Comparison of ENCODE assay signal across 8 cellular contexts in the genomic region with DNA sequence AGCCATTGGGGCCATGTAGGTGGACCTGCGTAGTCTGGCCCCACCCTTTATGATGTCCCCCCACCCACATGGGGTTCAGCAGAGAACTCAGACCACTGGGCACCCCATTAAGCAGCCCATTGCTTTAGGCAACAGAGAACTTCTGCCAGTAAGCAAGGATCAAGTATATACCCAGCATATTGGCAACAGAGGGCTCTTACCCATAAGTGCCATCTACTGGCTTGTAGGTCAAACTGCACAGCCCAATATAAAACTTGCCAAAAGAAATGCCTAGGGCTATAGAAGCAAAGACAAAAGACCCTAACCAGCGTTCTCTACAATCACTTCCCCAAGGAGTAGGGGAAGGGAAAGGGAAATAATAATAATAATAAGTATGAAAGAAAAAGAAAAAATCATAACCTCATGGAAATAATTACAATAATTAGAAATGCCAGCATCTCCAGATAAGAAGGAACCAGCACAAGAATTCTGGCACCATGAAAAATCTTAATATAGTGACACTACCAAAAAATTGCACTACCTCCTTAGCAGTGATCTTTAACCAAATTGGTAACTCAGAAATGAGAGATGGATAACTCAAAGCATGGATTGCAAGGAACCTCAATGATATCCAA.
DNase-seq lines count a peak whose midpoint lies in the region; ATAC-seq, FAIRE-seq and TF ChIP-seq lines count a peak whose summit lies in the region.

No MANE protein-coding gene starts in this region.

- H3K4me3 Mint-ChIP-seq in stimulated activated naive CD8-positive, alpha-beta T cell treated with anti-CD3 and anti-CD28 coated beads, Interleukin-15, amount 100 ng/mL, for 72 hours, result no peak overlapping the region

- H3K9me1 ChIP-seq in keratinocyte (ENCODE audit: control insufficient read depth, extremely low read depth, insufficient read depth, low read length), result no peaks in the 10 kb centered on the region

- H3K79me2 ChIP-seq in keratinocyte (ENCODE audit: control insufficient read depth, insufficient read depth, low read length), result no peaks in the 10 kb centered on the region

- ATAC-seq in stimulated activated naive CD8-positive, alpha-beta T cell treated with anti-CD3 and anti-CD28 coated beads, Interleukin-15, amount 100 ng/mL, for 72 hours, result no peak

- WGBS in spleen, 5 donors, result 45 to 64% (median 55%) methylated on average over 2 of the region's 2 CpGs

- FAIRE-seq in keratinocyte (lab: Jason Lieb, UNC), result no peak
- FAIRE-seq in frontal cortex (lab: Jason Lieb, UNC), result no peak

- intact Hi-C loops in spleen (cut with DNase I; ENCODE audit: low total_unique reads), result no loop called here
- intact Hi-C loops in head of caudate nucleus (cut with DNase I), result no loop called here

- POLR2A ChIA-PET in HEK293T (lab: Yijun Ruan, JAX), result no interaction called here

- CTCF ChIA-PET in HEK293T (lab: Yijun Ruan, JAX), result no interaction called here

- H3K9me3 Mint-ChIP-seq in stimulated activated naive CD8-positive, alpha-beta T cell treated with anti-CD3 and anti-CD28 coated beads, Interleukin-15, amount 100 ng/mL, for 72 hours, result peaks cover 0 to 22% of the 10 kb centered on the region in 2 donors

- DNase-seq in ELR (ENCODE audit: low read depth) (peak; percentile 43), HEK293T (ENCODE audit: extremely low spot score) (peak; percentile 8), RPMI7951 (ENCODE audit: low read depth) (peak; percentile 5), keratinocyte (ENCODE audit: low read depth, low spot score) (no peak), frontal cortex (ENCODE audit: low spot score in 2 of 2) (no peak), spleen (no peak), head of caudate nucleus (no peak)
- no peak for DNase-seq in stimulated activated naive CD8-positive, alpha-beta T cell treated with anti-CD3 and anti-CD28 coated beads, Interleukin-15, amount 100 ng/mL, for 72 hours

- H3K27me3 ChIP-seq in keratinocyte (ENCODE audit: control insufficient read depth, extremely low read depth, insufficient read depth, low read length) (no peaks in the 10 kb centered on the region), spleen (replicated peaks in 1 of 7) (no peaks in the 10 kb centered on the region)

- H3K4me3 ChIP-seq in keratinocyte (ENCODE audit: control insufficient read depth in 2 of 3, extremely low read depth in 1 of 3, insufficient read depth in 2 of 3, low read depth in 1 of 3, low read length in 3 of 3) (no peak overlapping the region), spleen (no peak overlapping the region)

- no peak overlapping the region for H3K4me2 ChIP-seq in keratinocyte (ENCODE audit: control insufficient read depth, extremely low read depth, insufficient read depth, low read depth, low read length)

- H3K27me3 Mint-ChIP-seq in stimulated activated naive CD8-positive, alpha-beta T cell treated with anti-CD3 and anti-CD28 coated beads, Interleukin-15, amount 100 ng/mL, for 72 hours, result no peaks in the 10 kb centered on the region

- dilution Hi-C loops in keratinocyte (cut with MboI; ENCODE audit: extremely low pct_ligation_motif_present, low sequenced_read_pairs), result no loop called here

- TF ChIP-seq CTCF in keratinocyte (optimal IDR thresholded peaks at IDR 0.05 in 1 of 3, IDR thresholded peaks at IDR 0.05 in 1 of 3, conservative IDR thresholded peaks at IDR 0.05 in 1 of 3; ENCODE audit: extremely low read depth in 1 of 3, insufficient read depth in 2 of 3, low read length in 3 of 3) (peak; percentile 10 to 56 (median 14)), spleen (IDR thresholded peaks at IDR 0.05 in 8 of 11, conservative IDR thresholded peaks at IDR 0.05 in 3 of 11) (no peak)

- H3K36me3 ChIP-seq in keratinocyte (ENCODE audit: control insufficient read depth in 2 of 2, extremely low read depth in 1 of 2, insufficient read depth in 2 of 2, low read length in 2 of 2) (no peaks in the 10 kb centered on the region), spleen (no peaks in the 10 kb centered on the region)

- H3K27ac ChIP-seq in keratinocyte (ENCODE audit: control insufficient read depth, insufficient read depth, low read length), result no peak overlapping the region
- no peak overlapping the region for H3K27ac ChIP-seq in spleen

- no peaks in the 10 kb centered on the region for H4K20me1 ChIP-seq in keratinocyte (ENCODE audit: control insufficient read depth, extremely low read depth, insufficient read depth, low read length)

- no peaks in the 10 kb centered on the region for H3K4me1 ChIP-seq in keratinocyte (ENCODE audit: control insufficient read depth, extremely low read depth, insufficient read depth, low read length)
- H3K4me1 ChIP-seq in spleen, result no peaks in the 10 kb centered on the region

- no peak overlapping the region for H3K27ac Mint-ChIP-seq in stimulated activated naive CD8-positive, alpha-beta T cell treated with anti-CD3 and anti-CD28 coated beads, Interleukin-15, amount 100 ng/mL, for 72 hours

- H3K9ac ChIP-seq in keratinocyte (ENCODE audit: control insufficient read depth, extremely low read depth, insufficient read depth, low read length), result no peak overlapping the region

- H3K4me1 Mint-ChIP-seq in stimulated activated naive CD8-positive, alpha-beta T cell treated with anti-CD3 and anti-CD28 coated beads, Interleukin-15, amount 100 ng/mL, for 72 hours, result no peaks in the 10 kb centered on the region

- H2AFZ ChIP-seq in keratinocyte (ENCODE audit: control insufficient read depth, low read length), result no peak overlapping the region

- no peaks in the 10 kb centered on the region for H3K9me3 ChIP-seq in keratinocyte (ENCODE audit: control insufficient read depth, low read depth, low read length)
- H3K9me3 ChIP-seq in spleen, result peaks cover 0 to 7% (median 0%) of the 10 kb centered on the region in 8 donors

- TF ChIP-seq POLR2A in spleen (IDR thresholded peaks at IDR 0.05), result no peak

TF ChIP-seq in HEK293T, 16 proteins besides CTCF, POLR2A, EP300 and RAD21:
- no peak for TF ChIP-seq ARNT (IDR thresholded peaks at IDR 0.05)
- no peak for TF ChIP-seq HDGF (IDR thresholded peaks at IDR 0.05; ENCODE audit: borderline replicate concordance)
- no peak for TF ChIP-seq TARDBP (IDR thresholded peaks at IDR 0.05)
- no peak for TF ChIP-seq ELF4 (IDR thresholded peaks at IDR 0.05)
- TF ChIP-seq L3MBTL2 (conservative IDR thresholded peaks at IDR 0.05), result no peak
- TF ChIP-seq FOXK2 (IDR thresholded peaks at IDR 0.05), result no peak
- TF ChIP-seq FOXM1 (IDR thresholded peaks at IDR 0.05; ENCODE audit: borderline replicate concordance), result no peak
- no peak for TF ChIP-seq LEF1 (IDR thresholded peaks at IDR 0.05; ENCODE audit: borderline replicate concordance)
- TF ChIP-seq SP1 (IDR thresholded peaks at IDR 0.05), result no peak
- TF ChIP-seq SUZ12 (IDR thresholded peaks at IDR 0.05), result no peak
- no peak for TF ChIP-seq PKNOX1 (IDR thresholded peaks at IDR 0.05)
- TF ChIP-seq BHLHE40 (IDR thresholded peaks at IDR 0.05; ENCODE audit: borderline replicate concordance), result no peak
- TF ChIP-seq NFRKB (IDR thresholded peaks at IDR 0.05), result no peak
- TF ChIP-seq ZNF384 (IDR thresholded peaks at IDR 0.05), result no peak
- no peak for TF ChIP-seq FOXA1 (IDR thresholded peaks at IDR 0.05)
- no peak for TF ChIP-seq CTBP1 (IDR thresholded peaks at IDR 0.05; ENCODE audit: borderline replicate concordance)
TF ChIP-seq in HEK293T: peak in this region for 0.

Comparison
In these comparisons a context has a peak if more than half of its experiments do, and no peak if none do; other contexts are left out.
1. DNase-seq: peak in ELR (single experiment), HEK293T (single experiment) and RPMI7951 (single experiment); none in keratinocyte (single experiment), frontal cortex (0 of 2), stimulated activated naive CD8-positive, alpha-beta T cell treated with anti-CD3 and anti-CD28 coated beads, Interleukin-15, amount 100 ng/mL, for 72 hours (0 of 2), spleen (single experiment) and head of caudate nucleus (0 of 42).
2. CTCF ChIP-seq: peak in keratinocyte (3 of 3); none in spleen (0 of 11).